8 cellular contexts compared by ENCODE assay signal in genomic region chr11:64000026-64000739, GRCh38. TPM values are rescaled to one million over a fixed set of nuclear protein-coding genes. Genes with fewer than 3 reads are reported as not detected.
DNase-seq lines count a peak whose midpoint lies in the region; ATAC-seq and TF ChIP-seq lines count a peak whose summit lies in the region.

No MANE protein-coding gene starts in this region.

- H3K9me3 Mint-ChIP-seq in CD8-positive, alpha-beta T cell: no peaks in the 10 kb centered on the region

- H3K36me3 ChIP-seq in CD8-positive, alpha-beta T cell (ENCODE audit: insufficient read depth, low read length): peaks cover 16% of the 10 kb centered on the region
- peaks cover 0 to 40% of the 10 kb centered on the region in 2 donors for H3K36me3 ChIP-seq in left lung

- H3K4me3 ChIP-seq in CD8-positive, alpha-beta T cell (ENCODE audit: low read depth, low read length): peak overlapping the region; percentile 33
- H3K4me3 ChIP-seq in left lung: peak overlapping the region; percentile 26 to 29

- peaks cover 30% of the 10 kb centered on the region for H3K36me3 Mint-ChIP-seq in CD8-positive, alpha-beta T cell

- peak; percentile 79 for ATAC-seq in CD8-positive, alpha-beta T cell
- peak; percentile 72 for ATAC-seq in HG02759 (IDR thresholded peaks at IDR 0.05; ENCODE audit: unreplicated experiment)
- ATAC-seq in left lung: peak; percentile 90

- peaks cover 9% of the 10 kb centered on the region for H3K4me1 Mint-ChIP-seq in CD8-positive, alpha-beta T cell (ENCODE audit: low read depth)

- H3K4me3 Mint-ChIP-seq in CD8-positive, alpha-beta T cell: peak overlapping the region; percentile 56

- CTCF ChIA-PET in CD8-positive, alpha-beta T cell (lab: Charles Lee): interaction anchor here (0.5 to 5.4 kb wide), 40 partner anchors 9 to 385 kb away, joined by 3 to 107 read pairs (median 3); partner anchors contain the start of genes FERMT3 and MARK2

- no peak overlapping the region for H3K27ac Mint-ChIP-seq in CD8-positive, alpha-beta T cell

- peaks cover 2% of the 10 kb centered on the region for H3K27me3 Mint-ChIP-seq in CD8-positive, alpha-beta T cell (ENCODE audit: low read depth)

- H3K4me1 ChIP-seq in CD8-positive, alpha-beta T cell (ENCODE audit: insufficient read depth, low read length): peaks cover 17% of the 10 kb centered on the region
- H3K4me1 ChIP-seq in left lung: peaks cover 22 to 43% of the 10 kb centered on the region in 2 donors

- H3K27ac ChIP-seq in CD8-positive, alpha-beta T cell (ENCODE audit: low read depth, low read length): no peak overlapping the region
- no peak overlapping the region for H3K27ac ChIP-seq in left lung

- intact Hi-C loops in CD8-positive, alpha-beta T cell (cut with DNase I, micrococcal nuclease): loop anchor here (1.0 to 5.0 kb wide), 7 partner anchors 14 to 302 kb away; partner anchors contain the start of genes ZFTA (in 2 of the 2), CATSPERZ (in 1 of the 2) and OTUB1 (in 1 of the 2)
- intact Hi-C loops in left lung (cut with DNase I): loop anchor here in 1 of 2 donors (2.0 kb wide), 1 partner anchor 149 kb away; no protein-coding TSS in a partner anchor

- H3K9me3 ChIP-seq in CD8-positive, alpha-beta T cell (ENCODE audit: low read length): no peaks in the 10 kb centered on the region
- no peaks in the 10 kb centered on the region for H3K9me3 ChIP-seq in left lung

- DNase-seq in CD8-positive, alpha-beta T cell: peak; percentile 45 to 84 (median 69)
- peak; percentile 57 to 60 for DNase-seq in activated CD4-positive, alpha-beta T cell treated with anti-CD3 and anti-CD28 coated beads, Interleukin-2, amount 50 U/mL, for 24 hours (ENCODE audit: low read depth in 1 of 2, low spot score in 1 of 2)
- peak; percentile 26 for DNase-seq in dedifferentiated amniotic fluid mesenchymal stem cell (ENCODE audit: extremely low spot score)
- DNase-seq in left lung: peak; percentile 56 to 92
- DNase-seq in stimulated activated CD4-positive, alpha-beta T cell treated with anti-CD3 and anti-CD28 coated beads, Interleukin-4, amount 100 ng/mL, for 4 hours: peak; percentile 58 to 74
- DNase-seq in OCI-M2 (lab: John Stamatoyannopoulos, UW; ENCODE audit: unreplicated experiment): no peak
- no peak for DNase-seq in NCI-H146 treated with DMSO at 0.1 percent for 48 hours (lab: John Stamatoyannopoulos, UW; ENCODE audit: unreplicated experiment)

- peak; percentile 82 for TF ChIP-seq CTCF in CD8-positive, alpha-beta T cell (IDR thresholded peaks at IDR 0.05)
- TF ChIP-seq CTCF in left lung (IDR thresholded peaks at IDR 0.05): peak; percentile 71 to 82

- H3K27me3 ChIP-seq in CD8-positive, alpha-beta T cell (ENCODE audit: insufficient read depth, low read length): no peaks in the 10 kb centered on the region
- peaks cover 0 to 48% of the 10 kb centered on the region in 2 donors for H3K27me3 ChIP-seq in left lung

- POLR2A ChIA-PET in CD8-positive, alpha-beta T cell (lab: Charles Lee): interaction anchor here (0.9 to 1.7 kb wide), 5 partner anchors 9 to 166 kb away, joined by 3 to 5 read pairs (median 4); partner anchors contain the start of gene COX8A

RNA-seq across cellular contexts. Expression of gene OTUB1, which starts 13.9 kb away (rescaled TPM):
- total RNA-seq in CD8-positive, alpha-beta T cell: 10 to 100 TPM; 67.2 to 68.7 TPM
- 10 to 100 TPM; 65.0 to 67.7 TPM for total RNA-seq in left lung

RNA-seq across cellular contexts. Expression of gene COX8A, which starts 25.8 kb away (rescaled TPM):
- total RNA-seq in CD8-positive, alpha-beta T cell: 100 to 1,000 TPM in 1 of 2 experiments, 10 to 100 TPM in 1; 97.6 to 111 TPM
- total RNA-seq in left lung: 100 to 1,000 TPM; 267 to 281 TPM

RNA-seq across cellular contexts. Expression of gene FLRT1, which starts 35.5 kb away (rescaled TPM):
- total RNA-seq in CD8-positive, alpha-beta T cell: not detected
- under 1 TPM; 0.15 to 0.18 TPM for total RNA-seq in left lung

Comparison
In these comparisons a context has a peak if more than half of its experiments do, and no peak if none do; other contexts are left out.
1. DNase-seq: peak in CD8-positive, alpha-beta T cell (7 of 7), activated CD4-positive, alpha-beta T cell treated with anti-CD3 and anti-CD28 coated beads, Interleukin-2, amount 50 U/mL, for 24 hours (2 of 2), dedifferentiated amniotic fluid mesenchymal stem cell (single experiment), left lung (2 of 2) and stimulated activated CD4-positive, alpha-beta T cell treated with anti-CD3 and anti-CD28 coated beads, Interleukin-4, amount 100 ng/mL, for 4 hours (2 of 2); none in OCI-M2 (single experiment) and NCI-H146 treated with DMSO at 0.1 percent for 48 hours (single experiment).
2. Peak in every context shown above with its lines, with median percentiles within 50 percentile points of each other: ATAC-seq.